8 cellular contexts compared by ENCODE assay signal in genomic region chr12:122182887-122183587, GRCh38. TPM values are rescaled to one million over a fixed set of nuclear protein-coding genes. Genes with fewer than 3 reads are reported as not detected.
DNase-seq lines count a peak whose midpoint lies in the region; ATAC-seq and TF ChIP-seq lines count a peak whose summit lies in the region.

LRRC43 (plus strand) TSS chr12:122183123; CDS start chr12:122183145, 22 bp downstream.

- DNase-seq in CD4-positive, alpha-beta T cell, result peak in 5 of 10 experiments; percentile 17 to 52 (median 25)
- DNase-seq in NCI-H1092 (lab: John Stamatoyannopoulos, UW) (peak; percentile 48), fibroblast of the aortic adventitia (ENCODE audit: low read depth) (no peak), nephron progenitor cell (peak; percentile 78), globus pallidus (ENCODE audit: low spot score) (no peak)
- DNase-seq in activated CD8-positive, alpha-beta memory T cell treated with anti-CD3 and anti-CD28 coated beads, Interleukin-2, amount 50 U/mL, for 48 hours, result peak; percentile 72

- CTCF ChIA-PET in CD4-positive, alpha-beta T cell (lab: Charles Lee), result interaction anchor here (0.6 kb wide), 1 partner anchor 1399 kb away, joined by 3 read pairs; no protein-coding TSS in a partner anchor

- no peak for TF ChIP-seq CTCF in CD4-positive, alpha-beta T cell (IDR thresholded peaks at IDR 0.05)
- TF ChIP-seq CTCF in fibroblast of the aortic adventitia (IDR thresholded peaks at IDR 0.05; ENCODE audit: insufficient read depth, low read length), result no peak
- no peak for TF ChIP-seq CTCF in nephron progenitor cell (IDR thresholded peaks at IDR 0.05)

- peak; percentile 77 for ATAC-seq in CD4-positive, alpha-beta T cell (ENCODE audit: poor library complexity)
- ATAC-seq in HG02870 (IDR thresholded peaks at IDR 0.05; ENCODE audit: unreplicated experiment), result no peak
- no peak for ATAC-seq in HG02884 (IDR thresholded peaks at IDR 0.05; ENCODE audit: unreplicated experiment)

- H3K27ac Mint-ChIP-seq in CD4-positive, alpha-beta T cell, result no peak within 1 kb of the TSS
- no peak within 1 kb of the TSS for H3K27ac Mint-ChIP-seq in nephron progenitor cell

- peak within 1 kb of the TSS; percentile 78 for H3K4me3 Mint-ChIP-seq in CD4-positive, alpha-beta T cell
- peak within 1 kb of the TSS; percentile 80 for H3K4me3 Mint-ChIP-seq in nephron progenitor cell

- peaks cover 3% of the 10 kb centered on the region for H3K27me3 Mint-ChIP-seq in CD4-positive, alpha-beta T cell
- H3K27me3 Mint-ChIP-seq in nephron progenitor cell (ENCODE audit: low read depth, poor library complexity), result peaks cover 45% of the 10 kb centered on the region

- H3K9me3 ChIP-seq in CD4-positive, alpha-beta T cell (ENCODE audit: control insufficient read depth, low read length), result no peaks in the 10 kb centered on the region

- peaks cover 3% of the 10 kb centered on the region for H3K4me1 Mint-ChIP-seq in CD4-positive, alpha-beta T cell (ENCODE audit: low read depth)
- peaks cover 22% of the 10 kb centered on the region for H3K4me1 Mint-ChIP-seq in nephron progenitor cell

- H3K36me3 Mint-ChIP-seq in CD4-positive, alpha-beta T cell (ENCODE audit: low read depth), result no peaks in the 10 kb centered on the region
- no peaks in the 10 kb centered on the region for H3K36me3 Mint-ChIP-seq in nephron progenitor cell (ENCODE audit: low read depth)

- H3K4me3 ChIP-seq in fibroblast of the aortic adventitia (ENCODE audit: low read depth, low read length), result peak within 1 kb of the TSS; percentile 41

- no peak within 1 kb of the TSS for H3K27ac ChIP-seq in CD4-positive, alpha-beta T cell (ENCODE audit: low read depth, low read length)

- H3K9me3 Mint-ChIP-seq in CD4-positive, alpha-beta T cell, result no peaks in the 10 kb centered on the region
- no peaks in the 10 kb centered on the region for H3K9me3 Mint-ChIP-seq in nephron progenitor cell

- POLR2A ChIA-PET in CD4-positive, alpha-beta T cell (lab: Charles Lee), result no interaction called here

- intact Hi-C loops in CD4-positive, alpha-beta T cell (cut with DNase I, micrococcal nuclease), result no loop called here

- H3K27me3 ChIP-seq in CD4-positive, alpha-beta T cell (ENCODE audit: control insufficient read depth, insufficient read depth, low read length), result no peaks in the 10 kb centered on the region

RNA-seq across cellular contexts. Expression of gene LRRC43, which starts in this region (rescaled TPM):
- not detected for total RNA-seq in CD4-positive, alpha-beta T cell
- 0.74 and 3.5 TPM in 2 replicates for total RNA-seq in fibroblast of the aortic adventitia (ENCODE audit: low replicate concordance)

Comparison
In these comparisons a context has a peak if more than half of its experiments do, and no peak if none do; other contexts are left out.
1. Peak in ATAC-seq in CD4-positive, alpha-beta T cell; RNA of the gene not detected or under 1 TPM.
2. DNase-seq: peak in NCI-H1092 (single experiment), activated CD8-positive, alpha-beta memory T cell treated with anti-CD3 and anti-CD28 coated beads, Interleukin-2, amount 50 U/mL, for 48 hours (single experiment) and nephron progenitor cell (single experiment); none in fibroblast of the aortic adventitia (single experiment) and globus pallidus (single experiment).